12 cellular contexts compared by ENCODE assay signal in genomic region chr13:33258437-33259193, GRCh38. TPM values are rescaled to one million over a fixed set of nuclear protein-coding genes. Genes with fewer than 3 reads are reported as not detected.
DNase-seq lines count a peak whose midpoint lies in the region; ATAC-seq and TF ChIP-seq lines count a peak whose summit lies in the region.
"Had no signal": no experiment of that assay in that cellular context is flagged by ENCODE, and none has a peak within 500 bp of the region (broad histone marks: within the 10 kb centered on the region; RNA-seq: fewer than 3 reads in every experiment).

No MANE protein-coding gene starts in this region.

- H3K4me3 ChIP-seq in AG10803 (ENCODE audit: low read length) (no peak overlapping the region), breast epithelium (no peak overlapping the region), left ventricle myocardium inferior (no peak overlapping the region), rectal smooth muscle tissue (ENCODE audit: low read length) (no peak overlapping the region)

- no peak overlapping the region for H3K27ac Mint-ChIP-seq in activated CD4-positive, alpha-beta memory T cell treated with anti-CD3 and anti-CD28 coated beads, Interleukin-2, amount 10 ng/mL, durations not matched to agents 7 days and 5 days
- H3K27ac Mint-ChIP-seq: activated naive CD4-positive, alpha-beta T cell treated with anti-CD3 and anti-CD28 coated beads, Interleukin-2, amount 50 U/mL, for 72 hours had no signal

- H3K4me3 Mint-ChIP-seq in activated CD4-positive, alpha-beta memory T cell treated with anti-CD3 and anti-CD28 coated beads, Interleukin-2, amount 10 ng/mL, durations not matched to agents 7 days and 5 days = no peak overlapping the region
- H3K4me3 Mint-ChIP-seq: IgD-negative memory B cell had no signal

- ATAC-seq in GM18858 (IDR thresholded peaks at IDR 0.05; ENCODE audit: unreplicated experiment) = no peak
- ATAC-seq in GM18873 (IDR thresholded peaks at IDR 0.05; ENCODE audit: low FRiP score, unreplicated experiment) = no peak
- ATAC-seq: activated naive CD4-positive, alpha-beta T cell treated with anti-CD3 and anti-CD28 coated beads, Interleukin-2, amount 50 U/mL, for 72 hours had no signal

- TF ChIP-seq CTCF in AG10803 (conservative IDR thresholded peaks at IDR 0.05; ENCODE audit: low read length) (no peak), breast epithelium (IDR thresholded peaks at IDR 0.05) (no peak), left ventricle myocardium inferior (IDR thresholded peaks at IDR 0.05; ENCODE audit: borderline replicate concordance) (no peak)

- H3K36me3 ChIP-seq in breast epithelium (no peaks in the 10 kb centered on the region), left ventricle myocardium inferior (no peaks in the 10 kb centered on the region), rectal smooth muscle tissue (ENCODE audit: control insufficient read depth, insufficient read depth, low read length) (no peaks in the 10 kb centered on the region)

- no peak overlapping the region for H3K9ac ChIP-seq in rectal smooth muscle tissue (ENCODE audit: low read length)

- H3K9me3 ChIP-seq in breast epithelium (no peaks in the 10 kb centered on the region), left ventricle myocardium inferior (replicated peaks) (no peaks in the 10 kb centered on the region)

- no peak for TF ChIP-seq POLR2A in breast epithelium (IDR thresholded peaks at IDR 0.05)

- no peaks in the 10 kb centered on the region for H3K9me3 Mint-ChIP-seq in activated CD4-positive, alpha-beta memory T cell treated with anti-CD3 and anti-CD28 coated beads, Interleukin-2, amount 10 ng/mL, durations not matched to agents 7 days and 5 days
- H3K9me3 Mint-ChIP-seq: activated naive CD4-positive, alpha-beta T cell treated with anti-CD3 and anti-CD28 coated beads, Interleukin-2, amount 50 U/mL, for 72 hours had no signal

- H3K36me3 Mint-ChIP-seq in activated CD4-positive, alpha-beta memory T cell treated with anti-CD3 and anti-CD28 coated beads, Interleukin-2, amount 10 ng/mL, durations not matched to agents 7 days and 5 days (ENCODE audit: low read depth) = no peaks in the 10 kb centered on the region
- H3K36me3 Mint-ChIP-seq: activated naive CD4-positive, alpha-beta T cell treated with anti-CD3 and anti-CD28 coated beads, Interleukin-2, amount 50 U/mL, for 72 hours; IgD-negative memory B cell had no signal

- H3K4me1 ChIP-seq in breast epithelium = peaks cover 0 to 11% of the 10 kb centered on the region in 2 donors
- H3K4me1 ChIP-seq in left ventricle myocardium inferior = peaks cover 98% of the 10 kb centered on the region
- peaks cover 24% of the 10 kb centered on the region for H3K4me1 ChIP-seq in rectal smooth muscle tissue (ENCODE audit: control insufficient read depth, insufficient read depth, low read length)

- H3K27ac ChIP-seq in breast epithelium = peak overlapping the region; percentile 46 to 84
- peak overlapping the region; percentile 88 for H3K27ac ChIP-seq in left ventricle myocardium inferior (replicated peaks)
- peak overlapping the region; percentile 51 for H3K27ac ChIP-seq in rectal smooth muscle tissue (ENCODE audit: low read depth, low read length)

- intact Hi-C loops in breast epithelium (cut with DNase I; ENCODE audit: low total_unique reads) = no loop called here
- intact Hi-C loops in left ventricle myocardium inferior (cut with micrococcal nuclease) = no loop called here

- peaks cover 4% of the 10 kb centered on the region for H3K27me3 Mint-ChIP-seq in activated CD4-positive, alpha-beta memory T cell treated with anti-CD3 and anti-CD28 coated beads, Interleukin-2, amount 10 ng/mL, durations not matched to agents 7 days and 5 days

- CTCF ChIA-PET in activated CD4-positive, alpha-beta memory T cell treated with anti-CD3 and anti-CD28 coated beads, Interleukin-2, amount 10 ng/mL, durations not matched to agents 7 days and 5 days (lab: Charles Lee) = no interaction called here

- no peaks in the 10 kb centered on the region for H3K4me1 Mint-ChIP-seq in activated CD4-positive, alpha-beta memory T cell treated with anti-CD3 and anti-CD28 coated beads, Interleukin-2, amount 10 ng/mL, durations not matched to agents 7 days and 5 days
- H3K4me1 Mint-ChIP-seq: IgD-negative memory B cell had no signal

- POLR2A ChIA-PET in activated CD4-positive, alpha-beta memory T cell treated with anti-CD3 and anti-CD28 coated beads, Interleukin-2, amount 10 ng/mL, durations not matched to agents 7 days and 5 days (lab: Charles Lee) = no interaction called here

- H3K27me3 ChIP-seq in breast epithelium (no peaks in the 10 kb centered on the region), left ventricle myocardium inferior (ENCODE audit: low read depth) (no peaks in the 10 kb centered on the region), rectal smooth muscle tissue (ENCODE audit: control insufficient read depth, insufficient read depth, low read length) (no peaks in the 10 kb centered on the region)

- DNase-seq in AG10803 (ENCODE audit: low read depth) (peak; percentile 90), breast epithelium (ENCODE audit: low spot score in 2 of 2) (no peak), left ventricle myocardium inferior (no peak)
- no peak for DNase-seq in activated CD4-positive, alpha-beta memory T cell treated with anti-CD3 and anti-CD28 coated beads, Interleukin-2, amount 10 ng/mL, durations not matched to agents 7 days and 5 days
- no peak for DNase-seq in activated CD8-positive, alpha-beta memory T cell treated with anti-CD3 and anti-CD28 coated beads, Interleukin-2, amount 50 U/mL, for 48 hours
- DNase-seq: NCI-H1694 treated with DMSO at 0.1 percent for 48 hours, T-helper 1 cell had no signal

RNA-seq across cellular contexts. Expression of gene STARD13, which starts 26.9 kb away (rescaled TPM):
- total RNA-seq in breast epithelium (10 to 100 TPM; 42.4 to 62.3 (median 58.7) TPM), left ventricle myocardium inferior (29.9 TPM)
- under 1 TPM; 0.15 to 0.20 TPM for total RNA-seq in activated CD4-positive, alpha-beta memory T cell treated with anti-CD3 and anti-CD28 coated beads, Interleukin-2, amount 10 ng/mL, durations not matched to agents 7 days and 5 days

Comparison
In these comparisons a context has a peak if more than half of its experiments do, and no peak if none do; other contexts are left out.
1. RNA of gene STARD13, which starts 26.9 kb away (total RNA-seq): 42.4 to 62.3 TPM in breast epithelium and 29.9 TPM in left ventricle myocardium inferior (single experiment); 0.15 to 0.20 TPM in activated CD4-positive, alpha-beta memory T cell treated with anti-CD3 and anti-CD28 coated beads, Interleukin-2, amount 10 ng/mL, durations not matched to agents 7 days and 5 days; every median in the first group is over 10 times any median in the second.
2. Peak in every context shown above with its lines, with median percentiles within 50 percentile points of each other: H3K27ac ChIP-seq.